ENCODE assay signal across 32 cellular contexts in the genomic region with DNA sequence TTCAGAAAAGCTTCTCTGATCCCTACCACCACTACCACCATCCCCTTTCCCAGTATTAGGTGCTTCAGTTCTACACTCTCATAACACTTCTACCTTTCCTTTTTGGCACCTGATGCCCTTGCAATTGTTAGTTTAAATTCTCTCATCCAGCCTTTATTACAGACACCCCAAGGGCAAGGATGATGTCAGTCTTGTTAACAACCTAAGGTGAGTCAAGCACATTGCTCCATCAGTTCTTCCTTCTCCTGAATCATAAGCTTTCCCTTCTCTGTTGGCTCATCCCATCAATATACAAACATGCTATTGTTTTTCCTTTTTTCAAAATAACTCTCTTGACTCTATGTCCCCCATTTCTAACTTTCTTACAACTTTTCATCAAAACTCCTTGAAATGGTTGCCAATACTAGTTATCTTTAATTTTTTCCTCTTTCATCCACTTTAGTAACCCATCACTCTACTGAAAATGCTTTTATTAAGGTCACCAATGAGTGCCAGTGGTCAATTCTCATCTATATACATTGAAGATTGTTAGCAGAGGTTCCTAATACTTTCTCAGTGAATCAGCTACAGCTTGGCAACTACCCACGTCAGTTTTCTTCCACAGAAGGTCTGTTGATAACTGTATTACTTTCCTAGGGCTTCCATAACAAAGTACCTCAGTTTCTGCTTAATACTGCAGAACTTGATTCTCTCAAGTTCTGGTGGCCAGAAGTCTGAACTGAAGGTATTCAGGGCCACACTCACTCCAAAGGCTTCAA.
A peak's percentile ranks its signal among the peaks of the same experiment; 100 is the strongest.
DNase-seq lines count a peak whose midpoint lies in the region; ATAC-seq and TF ChIP-seq lines count a peak whose summit lies in the region.
"Had no signal": no experiment of that assay in that cellular context is flagged by ENCODE, and none has a peak within 500 bp of the region (broad histone marks: within the 10 kb centered on the region; RNA-seq: fewer than 3 reads in every experiment).

No MANE protein-coding gene starts in this region.

- no peak overlapping the region for H3K4me3 Mint-ChIP-seq in stimulated activated memory B cell treated with anti-CD40 and anti-IgM and Interleukin-4, amounts not matched to agents 10 μg/mL and 1 μg/mL and 100 μg/mL, for 72 hours
- H3K4me3 Mint-ChIP-seq: activated CD8-positive, alpha-beta memory T cell treated with anti-CD3 and anti-CD28 coated beads, Interleukin-2, amount 10 ng/mL, durations not matched to agents 7 days and 5 days; activated naive CD4-positive, alpha-beta T cell treated with anti-CD3 and anti-CD28 coated beads, Interleukin-2, amount 50 U/mL, for 24 hours; H9; nephron progenitor cell; T-helper 1 cell treated with Interleukin-12 subunit alpha and Interleukin-12 subunit beta and Interleukin-4 antibody, amounts not matched to agents 30 μg/mL and 1 μg/mL, for 36 hours had no signal

- H3K4me1 Mint-ChIP-seq in stimulated activated memory B cell treated with anti-CD40 and anti-IgM and Interleukin-4, amounts not matched to agents 10 μg/mL and 1 μg/mL and 100 μg/mL, for 72 hours = no peaks in the 10 kb centered on the region
- H3K4me1 Mint-ChIP-seq: activated CD8-positive, alpha-beta memory T cell treated with anti-CD3 and anti-CD28 coated beads, Interleukin-2, amount 10 ng/mL, durations not matched to agents 7 days and 5 days; activated naive CD4-positive, alpha-beta T cell treated with anti-CD3 and anti-CD28 coated beads, Interleukin-2, amount 50 U/mL, for 24 hours; H9 had no signal

- no peaks in the 10 kb centered on the region for H3K27me3 Mint-ChIP-seq in stimulated activated memory B cell treated with anti-CD40 and anti-IgM and Interleukin-4, amounts not matched to agents 10 μg/mL and 1 μg/mL and 100 μg/mL, for 72 hours
- H3K27me3 Mint-ChIP-seq: activated CD8-positive, alpha-beta memory T cell treated with anti-CD3 and anti-CD28 coated beads, Interleukin-2, amount 10 ng/mL, durations not matched to agents 7 days and 5 days; activated naive CD4-positive, alpha-beta T cell treated with anti-CD3 and anti-CD28 coated beads, Interleukin-2, amount 50 U/mL, for 24 hours had no signal

- H3K27ac Mint-ChIP-seq in stimulated activated memory B cell treated with anti-CD40 and anti-IgM and Interleukin-4, amounts not matched to agents 10 μg/mL and 1 μg/mL and 100 μg/mL, for 72 hours = no peak overlapping the region
- H3K27ac Mint-ChIP-seq: activated CD8-positive, alpha-beta memory T cell treated with anti-CD3 and anti-CD28 coated beads, Interleukin-2, amount 10 ng/mL, durations not matched to agents 7 days and 5 days; activated naive CD4-positive, alpha-beta T cell treated with anti-CD3 and anti-CD28 coated beads, Interleukin-2, amount 50 U/mL, for 24 hours; H9; nephron progenitor cell; T-helper 1 cell treated with Interleukin-12 subunit alpha and Interleukin-12 subunit beta and Interleukin-4 antibody, amounts not matched to agents 30 μg/mL and 1 μg/mL, for 36 hours had no signal

- DNase-seq in AG09309 (ENCODE audit: low read depth) (peak; percentile 4), MG63 (peak; percentile 6), astrocyte of the hippocampus (ENCODE audit: low read depth, low spot score) (peak; percentile 32), foreskin fibroblast (peak; percentile 75 to 87), NCI-H1105 (lab: John Stamatoyannopoulos, UW) (no peak), NCI-H2081 treated with DMSO at 0.1 percent for 48 hours (lab: John Stamatoyannopoulos, UW) (no peak), SW 1271 (lab: John Stamatoyannopoulos, UW) (no peak)
- DNase-seq: activated CD4-positive, alpha-beta T cell treated with anti-CD3 and anti-CD28 coated beads for 48 hours; activated CD8-positive, alpha-beta memory T cell treated with anti-CD3 and anti-CD28 coated beads, Interleukin-2, amount 10 ng/mL, durations not matched to agents 7 days and 5 days; aorta; COR-L47; DMS79; dorsolateral prefrontal cortex; H9; lower lobe of right lung; NCI-H1436 treated with DMSO at 0.1 percent for 48 hours; NCI-H510A; nephron progenitor cell; NK-92 treated with Interleukin-12 subunit alpha and Interleukin-12 subunit beta, amount 100 ng/mL, for 24 hours; ovary; stimulated activated CD4-positive, alpha-beta T cell treated with anti-CD3 and anti-CD28 coated beads, Interleukin-12 subunit alpha, Interleukin-12 subunit beta, amount 100 ng/mL, for 4 hours; stimulated activated CD4-positive, alpha-beta T cell treated with anti-CD3 and anti-CD28 coated beads, Interleukin-4, amount 100 ng/mL, for 4 hours; stimulated activated naive CD4-positive, alpha-beta T cell treated with Interleukin-2 at 50 U/mL for 16 hours; testis had no signal

- peaks cover 4% of the 10 kb centered on the region; the same call in 1 of the 2 replicates for H3K9me3 ChIP-seq in MG63
- H3K9me3 ChIP-seq: ovary, testis, vagina had no signal

- H3K4me3 ChIP-seq in AG09309 (ENCODE audit: control insufficient read depth, low read depth, low read length) (no peak overlapping the region), MG63 (no peak overlapping the region), foreskin fibroblast (ENCODE audit: low read depth in 1 of 2, low read length in 2 of 2) (no peak overlapping the region)
- H3K4me3 ChIP-seq: BLaER1 treated with 17β-estradiol and CSF1 and Interleukin-3, amounts not matched to agents 10 nM and 100 nM; dorsolateral prefrontal cortex; gastroesophageal sphincter; K562; lower lobe of right lung; ovary; SJSA1; testis; vagina had no signal

- no peaks in the 10 kb centered on the region for H3K36me3 Mint-ChIP-seq in stimulated activated memory B cell treated with anti-CD40 and anti-IgM and Interleukin-4, amounts not matched to agents 10 μg/mL and 1 μg/mL and 100 μg/mL, for 72 hours
- H3K36me3 Mint-ChIP-seq: activated CD8-positive, alpha-beta memory T cell treated with anti-CD3 and anti-CD28 coated beads, Interleukin-2, amount 10 ng/mL, durations not matched to agents 7 days and 5 days; activated naive CD4-positive, alpha-beta T cell treated with anti-CD3 and anti-CD28 coated beads, Interleukin-2, amount 50 U/mL, for 24 hours had no signal

- H3K36me3 ChIP-seq in MG63 = no peaks in the 10 kb centered on the region
- H3K36me3 ChIP-seq: BLaER1 treated with 17β-estradiol and CSF1 and Interleukin-3, amounts not matched to agents 10 nM and 100 nM; gastroesophageal sphincter; lower lobe of right lung; ovary; SJSA1; vagina had no signal

- H3K27me3 ChIP-seq in MG63 = no peaks in the 10 kb centered on the region
- H3K27me3 ChIP-seq: BLaER1 treated with 17β-estradiol and CSF1 and Interleukin-3, amounts not matched to agents 10 nM and 100 nM; dorsolateral prefrontal cortex; gastroesophageal sphincter; ovary; SJSA1; testis; vagina had no signal

- no peak for TF ChIP-seq CTCF in AG09309 (IDR thresholded peaks at IDR 0.05; ENCODE audit: control insufficient read depth, insufficient read depth, low read depth, low read length, missing control alignments)
- no peak for TF ChIP-seq CTCF in foreskin fibroblast (IDR thresholded peaks at IDR 0.05; ENCODE audit: low read depth, low read length)

- ATAC-seq in stimulated activated memory B cell treated with anti-CD40 and anti-IgM and Interleukin-4, amounts not matched to agents 10 μg/mL and 1 μg/mL and 100 μg/mL, for 72 hours = no peak
- ATAC-seq: activated CD8-positive, alpha-beta memory T cell treated with anti-CD3 and anti-CD28 coated beads, Interleukin-2, amount 10 ng/mL, durations not matched to agents 7 days and 5 days; gastroesophageal sphincter; K562; lower lobe of right lung had no signal

- H3K9me3 Mint-ChIP-seq in stimulated activated memory B cell treated with anti-CD40 and anti-IgM and Interleukin-4, amounts not matched to agents 10 μg/mL and 1 μg/mL and 100 μg/mL, for 72 hours = peaks cover 4% of the 10 kb centered on the region
- H3K9me3 Mint-ChIP-seq: activated naive CD4-positive, alpha-beta T cell treated with anti-CD3 and anti-CD28 coated beads, Interleukin-2, amount 50 U/mL, for 24 hours had no signal

Comparison
In these comparisons a context has a peak if more than half of its experiments do, and no peak if none do; other contexts are left out.
1. DNase-seq: peak in AG09309 (single experiment), MG63 (single experiment), astrocyte of the hippocampus (single experiment) and foreskin fibroblast (2 of 2); none in NCI-H1105 (single experiment), NCI-H2081 treated with DMSO at 0.1 percent for 48 hours (single experiment) and SW 1271 (0 of 2).